Comparison of ENCODE assay signal across 8 cellular contexts in genomic region chr17:77319211-77320031, GRCh38.
DNase-seq lines count a peak whose midpoint lies in the region; ATAC-seq and TF ChIP-seq lines count a peak whose summit lies in the region.

No MANE protein-coding gene starts in this region.

- no peaks in the 10 kb centered on the region for H3K9me3 Mint-ChIP-seq in glutamatergic neuron (ENCODE audit: unreplicated experiment)

- no peak overlapping the region for H2AFZ ChIP-seq in OCI-LY7 (ENCODE audit: low read length)

- H3K4me1 ChIP-seq in OCI-LY7 (ENCODE audit: insufficient read depth, low read length, poor library complexity, severe bottlenecking), result peaks cover 76% of the 10 kb centered on the region

- no peaks in the 10 kb centered on the region for H3K27me3 ChIP-seq in AG04450 (ENCODE audit: control insufficient read depth, insufficient read depth, low read length)

- H3K27ac ChIP-seq in AG04450 (ENCODE audit: low read depth, low read length), result peak overlapping the region; percentile 81
- peak overlapping the region; percentile 25 for H3K27ac ChIP-seq in OCI-LY7 (ENCODE audit: low read depth, low read length, poor library complexity, severe bottlenecking)

- H3K27me3 Mint-ChIP-seq in glutamatergic neuron (ENCODE audit: unreplicated experiment), result peaks cover 3% of the 10 kb centered on the region

- no peaks in the 10 kb centered on the region for H3K36me3 Mint-ChIP-seq in glutamatergic neuron (ENCODE audit: unreplicated experiment)

- no peaks in the 10 kb centered on the region for H4K20me1 ChIP-seq in OCI-LY7 (ENCODE audit: insufficient read depth, low read length)

- no peak for TF ChIP-seq CTCF in AG04450 (IDR thresholded peaks at IDR 0.05; ENCODE audit: low read depth, low read length)
- no peak for TF ChIP-seq CTCF in GM20000 (IDR thresholded peaks at IDR 0.05; ENCODE audit: extremely low read depth, missing control alignments)
- TF ChIP-seq CTCF in OCI-LY7 (conservative IDR thresholded peaks at IDR 0.05; ENCODE audit: low read length), result no peak
- TF ChIP-seq CTCF in glutamatergic neuron (IDR thresholded peaks at IDR 0.05; ENCODE audit: partially characterized antibody, unreplicated experiment), result no peak

- intact Hi-C loops in OCI-LY7 (cut with micrococcal nuclease; ENCODE audit: unreplicated experiment), result loop anchor here (10.0 kb wide), 1 partner anchor 545 kb away; no protein-coding TSS in a partner anchor

- ATAC-seq in GM19455 (IDR thresholded peaks at IDR 0.05; ENCODE audit: unreplicated experiment), result no peak

- H3K27ac Mint-ChIP-seq in glutamatergic neuron (ENCODE audit: unreplicated experiment), result no peak overlapping the region

- H3K9me3 ChIP-seq in AG04450 (ENCODE audit: control insufficient read depth, insufficient read depth, low read length) (peaks cover 5% of the 10 kb centered on the region; the same call in 1 of the 2 replicates), OCI-LY7 (ENCODE audit: low read length) (no peaks in the 10 kb centered on the region)

- BruUV-seq in OCI-LY7 (replicated peaks; lab: Mats Ljungman, UMichigan), result no TSS peak

- CTCF ChIA-PET in AG04450 (lab: Charles Lee), result no interaction called here
- CTCF ChIA-PET in OCI-LY7 (lab: Charles Lee; ENCODE audit: unreplicated experiment), result no interaction called here

- no peak overlapping the region for H3K4me3 Mint-ChIP-seq in glutamatergic neuron (ENCODE audit: unreplicated experiment)

- peaks cover 16% of the 10 kb centered on the region for H3K4me1 Mint-ChIP-seq in glutamatergic neuron (ENCODE audit: low read depth, unreplicated experiment)

- no peak for DNase-seq in AG04450 (ENCODE audit: low read depth, low spot score)
- DNase-seq in GM20000 (ENCODE audit: low spot score), result peak; percentile 78
- peak; percentile 57 for DNase-seq in OCI-LY7 (ENCODE audit: low spot score)
- peak; percentile 68 for DNase-seq in activated naive CD4-positive, alpha-beta T cell treated with Interleukin-2 at 50 U/mL for 16 hours
- peak; percentile 17 for DNase-seq in glutamatergic neuron
- DNase-seq in renal cortical epithelial cell (ENCODE audit: low read depth), result peak; percentile 76
- DNase-seq in DMS153 treated with DMSO at 0.1 percent for 48 hours (lab: John Stamatoyannopoulos, UW; ENCODE audit: unreplicated experiment), result no peak

- POLR2A ChIA-PET in AG04450 (lab: Yijun Ruan, JAX), result no interaction called here
- POLR2A ChIA-PET in OCI-LY7 (lab: Charles Lee), result no interaction called here

- H3K79me2 ChIP-seq in OCI-LY7 (ENCODE audit: insufficient read depth, low read depth, low read length), result peaks cover 19% of the 10 kb centered on the region; the same call in 1 of the 2 replicates

- H3K9me2 ChIP-seq in OCI-LY7 (ENCODE audit: insufficient read depth, low read length), result no peaks in the 10 kb centered on the region

- H3K36me3 ChIP-seq in OCI-LY7 (ENCODE audit: insufficient read depth, low read length), result no peaks in the 10 kb centered on the region

- peak overlapping the region; percentile 57 for H3K4me2 ChIP-seq in OCI-LY7 (ENCODE audit: low read length)

- H3K4me3 ChIP-seq in AG04450 (ENCODE audit: low read depth, low read length) (peak overlapping the region; percentile 57), OCI-LY7 (ENCODE audit: low read depth, low read length, poor library complexity, severe bottlenecking) (no peak overlapping the region)

Comparison
In these comparisons a context has a peak if more than half of its experiments do, and no peak if none do; other contexts are left out.
1. DNase-seq: peak in GM20000 (single experiment), OCI-LY7 (single experiment), activated naive CD4-positive, alpha-beta T cell treated with Interleukin-2 at 50 U/mL for 16 hours (single experiment), glutamatergic neuron (single experiment) and renal cortical epithelial cell (single experiment); none in AG04450 (single experiment) and DMS153 treated with DMSO at 0.1 percent for 48 hours (single experiment).